In genomic region chr1:93447481-93448291, GRCh38 we compare ENCODE assay signal across 7 cellular contexts. TPM values are rescaled to one million over a fixed set of nuclear protein-coding genes. Genes with fewer than 3 reads are reported as not detected.
DNase-seq lines count a peak whose midpoint lies in the region; ATAC-seq lines count a peak whose summit lies in the region.

Gene FNBP1L, plus strand, starts transcription at chr1:93448118. Its CDS starts 164 bp downstream, at chr1:93448282.

- ATAC-seq in GM18511 (IDR thresholded peaks at IDR 0.05; ENCODE audit: unreplicated experiment) (peak; percentile 49), left lobe of liver (peak; percentile 91), HG03196 (IDR thresholded peaks at IDR 0.05; ENCODE audit: unreplicated experiment) (no peak)

- H3K27me3 Mint-ChIP-seq in dendritic cell treated with granulocyte-macrophage colony-stimulating factor and Interleukin-4, amounts not matched to agents 40 ng/mL and 50 ng/mL, for 4 days: peaks cover 27% of the 10 kb centered on the region

- peaks cover 33% of the 10 kb centered on the region for H3K4me1 Mint-ChIP-seq in dendritic cell treated with granulocyte-macrophage colony-stimulating factor and Interleukin-4, amounts not matched to agents 40 ng/mL and 50 ng/mL, for 4 days (ENCODE audit: low read depth)

- intact Hi-C loops in dendritic cell treated with granulocyte-macrophage colony-stimulating factor and Interleukin-4, amounts not matched to agents 40 ng/mL and 50 ng/mL, for 4 days (cut with micrococcal nuclease): no loop called here

- H3K36me3 Mint-ChIP-seq in dendritic cell treated with granulocyte-macrophage colony-stimulating factor and Interleukin-4, amounts not matched to agents 40 ng/mL and 50 ng/mL, for 4 days (ENCODE audit: low read depth): peaks cover 17% of the 10 kb centered on the region

- H3K9me3 Mint-ChIP-seq in dendritic cell treated with granulocyte-macrophage colony-stimulating factor and Interleukin-4, amounts not matched to agents 40 ng/mL and 50 ng/mL, for 4 days: no peaks in the 10 kb centered on the region

- H3K27ac Mint-ChIP-seq in dendritic cell treated with granulocyte-macrophage colony-stimulating factor and Interleukin-4, amounts not matched to agents 40 ng/mL and 50 ng/mL, for 4 days: peak within 1 kb of the TSS; percentile 81

- peak; percentile 56 for DNase-seq in NCI-H2196 treated with DMSO at 0.1 percent for 48 hours (lab: John Stamatoyannopoulos, UW; ENCODE audit: unreplicated experiment)
- peak; percentile 67 to 68 for DNase-seq in activated CD4-positive, alpha-beta T cell treated with anti-CD3 and anti-CD28 coated beads for 4 hours
- peak; percentile 84 for DNase-seq in left lobe of liver (ENCODE audit: low spot score)
- peak; percentile 47 for DNase-seq in stimulated activated CD4-positive, alpha-beta T cell treated with anti-CD3 and anti-CD28 coated beads, Interleukin-1b, Interleukin-23, amount 100 ng/mL, for 48 hours

- peak within 1 kb of the TSS; percentile 87 for H3K4me3 Mint-ChIP-seq in dendritic cell treated with granulocyte-macrophage colony-stimulating factor and Interleukin-4, amounts not matched to agents 40 ng/mL and 50 ng/mL, for 4 days

RNA-seq across cellular contexts. Expression of gene FNBP1L, which starts in this region (rescaled TPM):
- total RNA-seq in left lobe of liver: 9.2 TPM
